19 cellular contexts compared by ENCODE assay signal in genomic region chr21:27043377-27043776, GRCh38.
"Had no signal": no experiment of that assay in that cellular context is flagged by ENCODE, and none has a peak within 500 bp of the region (broad histone marks: within the 10 kb centered on the region; RNA-seq: fewer than 3 reads in every experiment).

No MANE protein-coding gene starts in this region.

- H3K9ac ChIP-seq: SK-N-SH had no signal

- H3K4me2 ChIP-seq: SK-N-SH had no signal

- H3K9me2 ChIP-seq: SK-N-SH had no signal

- H3K27ac ChIP-seq: RWPE1 had no signal

- H3K9me3 ChIP-seq: SK-N-SH had no signal

- ATAC-seq: Panc1, PC-3 had no signal

- DNase-seq: KBM-7; MV-4-11; NCI-H1048; NCI-H1105; NCI-H1417; NCI-H1436 treated with DMSO at 0.1 percent for 48 hours; NCI-H1694; NCI-H187 treated with DMSO at 0.1 percent for 48 hours; NCI-H2029 treated with DMSO at 0.1 percent for 48 hours; NCI-H510A treated with DMSO at 0.1 percent for 48 hours; NCI-H526; NCI-H748 treated with DMSO at 0.1 percent for 48 hours; NK-92 treated with Interleukin-12 subunit alpha and Interleukin-12 subunit beta, amount 100 ng/mL, for 24 hours; PC-3; SHP77; SK-N-SH; SW 1271 had no signal
